ENCODE assay signal across 21 cellular contexts in the genomic region with DNA sequence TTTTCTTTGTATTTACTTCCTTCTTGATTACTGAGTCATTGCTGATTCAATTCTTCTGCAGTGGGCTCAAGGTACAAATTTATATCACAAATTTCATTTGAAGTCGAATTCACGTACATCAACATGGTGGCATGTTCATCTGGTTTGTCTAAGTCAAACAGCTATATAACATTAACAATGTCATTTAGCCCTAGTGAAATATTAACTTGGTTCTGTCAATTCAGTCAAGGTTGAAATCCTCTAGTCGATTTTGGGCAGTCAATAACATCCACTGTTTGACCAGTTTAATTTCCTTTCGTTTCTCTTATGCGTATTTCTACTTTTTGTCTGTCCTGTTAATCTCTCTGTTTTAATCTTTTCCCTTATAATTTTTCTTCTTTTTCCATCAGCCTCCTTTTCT. TPM values are rescaled to one million over a fixed set of nuclear protein-coding genes. Genes with fewer than 3 reads are reported as not detected.
A peak's percentile ranks its signal among the peaks of the same experiment; 100 is the strongest.
DNase-seq lines count a peak whose midpoint lies in the region; ATAC-seq, FAIRE-seq and TF ChIP-seq lines count a peak whose summit lies in the region.
"Had no signal": no experiment of that assay in that cellular context is flagged by ENCODE, and none has a peak within 500 bp of the region (broad histone marks: within the 10 kb centered on the region; RNA-seq: fewer than 3 reads in every experiment).

No MANE protein-coding gene starts in this region.

- no peak overlapping the region for H3K27ac Mint-ChIP-seq in activated CD8-positive, alpha-beta T cell treated with anti-CD3 and anti-CD28 coated beads, Interleukin-2, amount 10 ng/mL, durations not matched to agents 7 days and 5 days
- H3K27ac Mint-ChIP-seq: CD4-positive, CD25-positive, alpha-beta regulatory T cell; CD8-positive, alpha-beta memory T cell; IgD-negative memory B cell had no signal

- CTCF ChIA-PET in endothelial cell of umbilical vein (lab: Charles Lee) = no interaction called here
- CTCF ChIA-PET in HepG2 (lab: Yijun Ruan, JAX; ENCODE audit: low intra/inter-chr PET ratio, low total read pairs) = no interaction called here
- CTCF ChIA-PET in activated CD8-positive, alpha-beta T cell treated with anti-CD3 and anti-CD28 coated beads, Interleukin-2, amount 10 ng/mL, durations not matched to agents 7 days and 5 days (lab: Charles Lee) = no interaction called here

- peaks cover 3% of the 10 kb centered on the region for H3K79me2 ChIP-seq in endothelial cell of umbilical vein (ENCODE audit: control insufficient read depth, insufficient read depth, low read length)
- H3K79me2 ChIP-seq in HepG2 (ENCODE audit: insufficient read depth, low read length) = peaks cover 8% of the 10 kb centered on the region

- TF ChIP-seq EP300 in HepG2 (IDR thresholded peaks at IDR 0.05; ENCODE audit: low read depth in 2 of 2, low read length in 2 of 2) (peak in 1 of 2 experiments; percentile 20; a peak in 1 of 4 replicates), HepG2 (CRISPR knock-in tag; IDR thresholded peaks at IDR 0.05; ENCODE audit: borderline replicate concordance) (no peak)

- H3K27me3 ChIP-seq in endothelial cell of umbilical vein (ENCODE audit: control insufficient read depth in 2 of 2, insufficient read depth in 2 of 2, low read length in 2 of 2) (peaks cover 29 to 36% of the 10 kb centered on the region in 2 experiments), HepG2 (ENCODE audit: control insufficient read depth in 1 of 2, insufficient read depth in 2 of 2, low read length in 2 of 2) (no peaks in the 10 kb centered on the region), small intestine (ENCODE audit: control insufficient read depth in 2 of 2, insufficient read depth in 2 of 2, low read length in 2 of 2) (no peaks in the 10 kb centered on the region)
- H3K27me3 ChIP-seq: BE2C had no signal

- WGBS in HepG2 (ENCODE audit: low lambda C conversion rate) = 6% methylated on average over 5 of the region's 5 CpGs
- WGBS in small intestine, 3 donors = 41 to 64% (median 60%) methylated on average over 5 of the region's 5 CpGs

- H3K4me3 ChIP-seq in endothelial cell of umbilical vein (replicated peaks in 1 of 3; ENCODE audit: insufficient read depth in 1 of 3, low read depth in 1 of 3, low read length in 3 of 3) (no peak overlapping the region), HepG2 (replicated peaks in 1 of 3; ENCODE audit: insufficient read depth in 1 of 3, low read depth in 2 of 3, low read length in 3 of 3) (peak overlapping the region in 1 of 3 experiments; percentile 35; a peak in 1 of 6 replicates), small intestine (ENCODE audit: low read depth in 1 of 2, low read length in 2 of 2) (no peak overlapping the region)

- FAIRE-seq in endothelial cell of umbilical vein (lab: Jason Lieb, UNC) (peak; percentile 31), HepG2 (lab: Jason Lieb, UNC) (peak; percentile 23), small intestine (lab: Jason Lieb, UNC) (no peak)
- FAIRE-seq: A204.1, D721Med, HTR-8/SVneo had no signal

- H3K9me3 ChIP-seq in endothelial cell of umbilical vein (replicated peaks; ENCODE audit: control insufficient read depth, insufficient read depth, low read length) = no peaks in the 10 kb centered on the region
- no peaks in the 10 kb centered on the region for H3K9me3 ChIP-seq in HepG2 (ENCODE audit: low read length)
- no peaks in the 10 kb centered on the region for H3K9me3 ChIP-seq in small intestine (ENCODE audit: control insufficient read depth, low read depth)
- H3K9me3 ChIP-seq: BE2C had no signal

- ATAC-seq in HepG2 = peak; percentile 24
- no peak for ATAC-seq in activated CD8-positive, alpha-beta T cell treated with anti-CD3 and anti-CD28 coated beads, Interleukin-2, amount 10 ng/mL, durations not matched to agents 7 days and 5 days

- no peaks in the 10 kb centered on the region for H3K9me1 ChIP-seq in endothelial cell of umbilical vein (replicated peaks; ENCODE audit: control insufficient read depth, extremely low read depth, insufficient read depth, low read length)

- dilution Hi-C loops in endothelial cell of umbilical vein (cut with MboI; ENCODE audit: extremely low pct_ligation_motif_present, low sequenced_read_pairs) = no loop called here

- TF ChIP-seq CTCF in endothelial cell of umbilical vein (IDR thresholded peaks at IDR 0.05; ENCODE audit: extremely low read depth in 1 of 2, insufficient read depth in 1 of 2, low read depth in 1 of 2, low read length in 2 of 2) (no peak), HepG2 (CRISPR knock-in tag; IDR thresholded peaks at IDR 0.05) (no peak)

- H3K27ac ChIP-seq in endothelial cell of umbilical vein (ENCODE audit: insufficient read depth, low read depth, low read length) = no peak overlapping the region
- H3K27ac ChIP-seq in HepG2 (ENCODE audit: extremely low read length, insufficient read depth, low read length) = peak overlapping the region; percentile 51
- H3K27ac ChIP-seq in small intestine (ENCODE audit: low read depth in 1 of 2, low read length in 1 of 2) = no peak overlapping the region

- TF ChIP-seq POLR2A in endothelial cell of umbilical vein (IDR thresholded peaks at IDR 0.05; ENCODE audit: low read depth, low read length) = no peak
- no peak for TF ChIP-seq POLR2A in HepG2 (IDR thresholded peaks at IDR 0.05; ENCODE audit: insufficient read depth in 1 of 2, low read depth in 2 of 2, low read length in 2 of 2)

- in situ Hi-C loops in HepG2 (cut with HindIII; ENCODE audit: extremely low pct_ligation_motif_present, low pct_unique_long_range_greater_than_20kb) = no loop called here

- no peaks in the 10 kb centered on the region for H4K20me1 ChIP-seq in endothelial cell of umbilical vein (replicated peaks; ENCODE audit: control insufficient read depth, extremely low read depth, insufficient read depth, low read length)
- H4K20me1 ChIP-seq in HepG2 (ENCODE audit: insufficient read depth, low read length) = no peaks in the 10 kb centered on the region

- peaks cover 2% of the 10 kb centered on the region for H3K36me3 Mint-ChIP-seq in activated CD8-positive, alpha-beta T cell treated with anti-CD3 and anti-CD28 coated beads, Interleukin-2, amount 10 ng/mL, durations not matched to agents 7 days and 5 days (ENCODE audit: low read depth)
- H3K36me3 Mint-ChIP-seq: CD4-positive, CD25-positive, alpha-beta regulatory T cell had no signal

- H3K4me1 ChIP-seq in endothelial cell of umbilical vein (ENCODE audit: control insufficient read depth, extremely low read depth, insufficient read depth, low read length) (peaks cover 5% of the 10 kb centered on the region), HepG2 (ENCODE audit: insufficient read depth, low read length) (peaks cover 48% of the 10 kb centered on the region), small intestine (ENCODE audit: control insufficient read depth in 2 of 2, insufficient read depth in 1 of 2, low read depth in 1 of 2, low read length in 1 of 2) (peaks cover under 1 to 4% of the 10 kb centered on the region in 2 donors)
- H3K4me1 ChIP-seq: BE2C had no signal

- no peak for TF ChIP-seq RAD21 in HepG2 (CRISPR knock-in tag; IDR thresholded peaks at IDR 0.05)

- POLR2A ChIA-PET in endothelial cell of umbilical vein (lab: Charles Lee) (no interaction called here), HepG2 (lab: Yijun Ruan, JAX) (interaction anchor here (1.8 to 2.4 kb wide), 2 partner anchors 10 to 15 kb away, joined by 4 to 6 read pairs; no protein-coding TSS in a partner anchor)
- POLR2A ChIA-PET in activated CD8-positive, alpha-beta T cell treated with anti-CD3 and anti-CD28 coated beads, Interleukin-2, amount 10 ng/mL, durations not matched to agents 7 days and 5 days (lab: Charles Lee) = interaction anchor here (0.8 kb wide), 1 partner anchor 27 kb away, joined by 3 read pairs; no protein-coding TSS in a partner anchor

- H2AFZ ChIP-seq in endothelial cell of umbilical vein (ENCODE audit: low read depth, low read length) (no peak overlapping the region), HepG2 (ENCODE audit: low read length) (no peak overlapping the region)

- no peaks in the 10 kb centered on the region for H3K36me3 ChIP-seq in endothelial cell of umbilical vein (ENCODE audit: control insufficient read depth in 2 of 2, extremely low read depth in 1 of 2, insufficient read depth in 2 of 2, low read length in 2 of 2)
- no peaks in the 10 kb centered on the region for H3K36me3 ChIP-seq in HepG2 (replicated peaks in 1 of 2; ENCODE audit: control insufficient read depth in 1 of 2, insufficient read depth in 2 of 2, low read length in 2 of 2)
- H3K36me3 ChIP-seq in small intestine (ENCODE audit: control insufficient read depth in 2 of 2, insufficient read depth in 2 of 2, low read length in 2 of 2) = no peaks in the 10 kb centered on the region

- H3K27me3 Mint-ChIP-seq in activated CD8-positive, alpha-beta T cell treated with anti-CD3 and anti-CD28 coated beads, Interleukin-2, amount 10 ng/mL, durations not matched to agents 7 days and 5 days (ENCODE audit: low read depth) = peaks cover 32% of the 10 kb centered on the region

- DNase-seq in DMS53 treated with DMSO at 0.1 percent for 48 hours (lab: John Stamatoyannopoulos, UW; ENCODE audit: unreplicated experiment) (peak; percentile 30), endothelial cell of umbilical vein (ENCODE audit: low read depth, low spot score) (no peak), HepG2 (ENCODE audit: low spot score) (peak; percentile 70), small intestine (peak; percentile 26), NCI-H345 treated with DMSO at 0.1 percent for 48 hours (lab: John Stamatoyannopoulos, UW; ENCODE audit: unreplicated experiment) (no peak)
- no peak for DNase-seq in activated CD8-positive, alpha-beta T cell treated with anti-CD3 and anti-CD28 coated beads, Interleukin-2, amount 10 ng/mL, durations not matched to agents 7 days and 5 days
- no peak for DNase-seq in stimulated activated CD4-positive, alpha-beta T cell treated with anti-CD3 and anti-CD28 coated beads, Interleukin-15, amount 100 ng/mL, for 24 hours
- DNase-seq: ACHN; BE2C; C1 segment of cervical spinal cord; CD4-positive, CD25-positive, alpha-beta regulatory T cell; CD8-positive, alpha-beta memory T cell; COR-L47; DMS79 treated with DMSO at 0.1 percent for 48 hours; GF-D8; GOT3; H7 had no signal

- no peak overlapping the region for H3K4me2 ChIP-seq in endothelial cell of umbilical vein (ENCODE audit: insufficient read depth, low read length)
- peak overlapping the region; percentile 69 for H3K4me2 ChIP-seq in HepG2 (ENCODE audit: low read depth, low read length)

- no TSS peak for BruUV-seq in endothelial cell of umbilical vein (replicated peaks; lab: Mats Ljungman, UMichigan)
- BruUV-seq in HepG2 (replicated peaks; lab: Mats Ljungman, UMichigan) = no TSS peak

- no peak overlapping the region for H3K4me3 Mint-ChIP-seq in activated CD8-positive, alpha-beta T cell treated with anti-CD3 and anti-CD28 coated beads, Interleukin-2, amount 10 ng/mL, durations not matched to agents 7 days and 5 days
- H3K4me3 Mint-ChIP-seq: CD4-positive, CD25-positive, alpha-beta regulatory T cell had no signal

- no peak overlapping the region for H3K9ac ChIP-seq in endothelial cell of umbilical vein (replicated peaks; ENCODE audit: extremely low read depth, insufficient read depth, low read length)
- no peak overlapping the region for H3K9ac ChIP-seq in HepG2 (ENCODE audit: insufficient read depth, low read depth, low read length)

- intact Hi-C loops in endothelial cell of umbilical vein (cut with micrococcal nuclease) (no loop called here), HepG2 (cut with micrococcal nuclease; ENCODE audit: unreplicated experiment) (no loop called here)

- H3K9me3 Mint-ChIP-seq in activated CD8-positive, alpha-beta T cell treated with anti-CD3 and anti-CD28 coated beads, Interleukin-2, amount 10 ng/mL, durations not matched to agents 7 days and 5 days (ENCODE audit: insufficient read depth) = no peaks in the 10 kb centered on the region

- peaks cover 5% of the 10 kb centered on the region for H3K4me1 Mint-ChIP-seq in activated CD8-positive, alpha-beta T cell treated with anti-CD3 and anti-CD28 coated beads, Interleukin-2, amount 10 ng/mL, durations not matched to agents 7 days and 5 days (ENCODE audit: low read depth)

RNA-seq across cellular contexts. Expression of gene ATXN10, which starts 4.1 kb away (rescaled TPM):
- 91.9 and 107 TPM in 2 replicates for total RNA-seq in endothelial cell of umbilical vein
- polyA plus RNA-seq in endothelial cell of umbilical vein = 48.5 and 73.2 TPM in 2 replicates
- 108 and 118 TPM in 2 replicates for polyA plus RNA-seq in endothelial cell of umbilical vein (2011; cell fraction: cytosol; rRNA removed)
- polyA plus RNA-seq in endothelial cell of umbilical vein (2011; cell fraction: nucleus; rRNA removed) = 61.4 and 67.8 TPM in 2 replicates
- 95.3 and 134 TPM in 2 replicates for polyA plus RNA-seq in endothelial cell of umbilical vein (2012)
- polyA minus RNA-seq in endothelial cell of umbilical vein = 222 and 286 TPM in 2 replicates
- 42.4 TPM for polyA minus RNA-seq in endothelial cell of umbilical vein (2011; cell fraction: cytosol; rRNA and poly(A)+ RNA removed)
- polyA minus RNA-seq in endothelial cell of umbilical vein (2011; cell fraction: nucleus; rRNA and poly(A)+ RNA removed) = 67.5 and 93.3 TPM in 2 replicates
- total RNA-seq in HepG2 (2016; rRNA removed; fragmentation: Illumina TruSeq; extraction: Trizol) = 60.1 and 136 TPM in 2 replicates
- total RNA-seq in HepG2 (2016; cell fraction: cytosol; rRNA removed; fragmentation: Illumina TruSeq; extraction: Trizol; ENCODE audit: low read depth) = 427 and 465 TPM in 2 replicates
- 62.2 and 127 TPM in 2 replicates for total RNA-seq in HepG2 (2016; cell fraction: insoluble cytoplasmic fraction; rRNA removed; fragmentation: Illumina TruSeq; extraction: Trizol)
- 131 and 135 TPM in 2 replicates for total RNA-seq in HepG2 (2016; cell fraction: membrane; rRNA removed; fragmentation: Illumina TruSeq; extraction: Trizol)
- total RNA-seq in HepG2 (2016; cell fraction: nucleus; rRNA removed; fragmentation: Illumina TruSeq; extraction: Trizol) = 67.8 and 78.6 TPM in 2 replicates
- 162 and 194 TPM in 2 replicates for polyA plus RNA-seq in HepG2 (2011; rRNA removed)
- polyA plus RNA-seq in HepG2 (2011; cell fraction: cytosol; rRNA removed) = 81.2 and 134 TPM in 2 replicates
- 23.1 and 30.4 TPM in 2 replicates for polyA plus RNA-seq in HepG2 (2011; cell fraction: nucleus; rRNA removed)
- 126 and 155 TPM in 2 replicates for polyA plus RNA-seq in HepG2 (2012)
- 16.3 and 18.9 TPM in 2 replicates for polyA plus RNA-seq in HepG2 (2016; cell fraction: cytosol; fragmentation: Illumina TruSeq; extraction: Trizol; ENCODE audit: low read depth)
- 227 and 248 TPM in 2 replicates for polyA plus RNA-seq in HepG2 (2016; cell fraction: insoluble cytoplasmic fraction; fragmentation: Illumina TruSeq; extraction: Trizol; ENCODE audit: low read depth)
- polyA plus RNA-seq in HepG2 (2016; cell fraction: membrane; fragmentation: Illumina TruSeq; extraction: Trizol; ENCODE audit: low read depth) = 22.8 and 26.0 TPM in 2 replicates
- polyA plus RNA-seq in HepG2 (2016; cell fraction: nucleus; fragmentation: Illumina TruSeq; extraction: Trizol; ENCODE audit: insufficient read depth, low read depth) = 96.5 and 111 TPM in 2 replicates
- polyA minus RNA-seq in HepG2 (2011; rRNA and poly(A)+ RNA removed; ENCODE audit: low replicate concordance) = 126 and 271 TPM in 2 replicates
- 105 and 118 TPM in 2 replicates for polyA minus RNA-seq in HepG2 (2011; cell fraction: cytosol; rRNA and poly(A)+ RNA removed)
- polyA minus RNA-seq in HepG2 (2011; cell fraction: nucleus; rRNA and poly(A)+ RNA removed) = 95.1 and 136 TPM in 2 replicates
- polyA plus RNA-seq in small intestine = 10 to 100 TPM; 15.4 to 55.9 (median 22.4) TPM
- 100 to 1,000 TPM; 106 to 114 TPM for total RNA-seq in activated CD8-positive, alpha-beta T cell treated with anti-CD3 and anti-CD28 coated beads, Interleukin-2, amount 10 ng/mL, durations not matched to agents 7 days and 5 days

Comparison
In these comparisons a context has a peak if more than half of its experiments do, and no peak if none do; other contexts are left out.
1. DNase-seq: peak in DMS53 treated with DMSO at 0.1 percent for 48 hours (single experiment), HepG2 (single experiment) and small intestine (single experiment); none in endothelial cell of umbilical vein (single experiment), activated CD8-positive, alpha-beta T cell treated with anti-CD3 and anti-CD28 coated beads, Interleukin-2, amount 10 ng/mL, durations not matched to agents 7 days and 5 days (single experiment), stimulated activated CD4-positive, alpha-beta T cell treated with anti-CD3 and anti-CD28 coated beads, Interleukin-15, amount 100 ng/mL, for 24 hours (single experiment) and NCI-H345 treated with DMSO at 0.1 percent for 48 hours (single experiment).